In the genomic region with DNA sequence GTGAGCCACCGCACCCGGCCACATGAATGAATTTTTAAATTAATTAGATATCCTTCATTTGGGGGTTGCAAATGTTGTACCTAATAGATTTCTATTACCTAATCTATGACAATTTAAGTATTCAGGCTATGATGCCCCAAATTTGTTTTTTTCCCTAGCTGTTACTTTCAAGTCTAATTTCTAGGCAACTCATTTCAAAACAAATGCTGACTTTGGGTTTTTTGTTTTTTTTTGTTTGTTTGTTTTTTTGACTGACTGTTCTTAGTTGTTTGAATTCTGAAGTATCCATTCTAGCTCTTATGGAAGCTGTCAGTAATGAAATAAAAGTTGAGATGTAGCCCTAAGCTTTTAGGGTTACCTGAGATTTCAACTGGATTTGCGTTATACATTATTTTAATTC, we compare ENCODE assay signal across 28 cellular contexts.
"Had no signal": no experiment of that assay in that cellular context is flagged by ENCODE, and none has a peak within 500 bp of the region (broad histone marks: within the 10 kb centered on the region; RNA-seq: fewer than 3 reads in every experiment).

No MANE protein-coding gene starts in this region.

- DNase-seq: natural killer cell; occipital lobe; ovary; posterior cingulate gyrus; psoas muscle; right cardiac atrium; spleen; stimulated activated CD4-positive, alpha-beta T cell treated with anti-CD3 and anti-CD28 coated beads, Interleukin-12 subunit alpha, Interleukin-12 subunit beta, amount 100 ng/mL, for 4 hours; stimulated activated CD4-positive, alpha-beta T cell treated with anti-CD3 and anti-CD28 coated beads, Interleukin-1b, Interleukin-23, amount 100 ng/mL, for 48 hours; stimulated activated CD4-positive, alpha-beta T cell treated with anti-CD3 and anti-CD28 coated beads, Interleukin-4, amount 100 ng/mL, for 1 hour; stimulated activated CD4-positive, alpha-beta T cell treated with anti-CD3 and anti-CD28 coated beads, Interleukin-4, amount 100 ng/mL, for 4 hours; stimulated activated CD8-positive, alpha-beta memory T cell treated with anti-CD3 and anti-CD28 coated beads, Interleukin-4, amount 100 ng/mL, for 48 hours; stimulated activated naive CD4-positive, alpha-beta T cell; stimulated activated naive CD8-positive, alpha-beta T cell treated with anti-CD3 and anti-CD28 coated beads, Interleukin-15, amount 100 ng/mL, for 72 hours; stimulated activated naive CD8-positive, alpha-beta T cell treated with anti-CD3 and anti-CD28 coated beads, Interleukin-15, Interleukin-2, amounts not matched to agents 100 U/mL and 50 U/mL, for 24 hours; substantia nigra; testis; tibial artery; transverse colon; upper lobe of right lung; uterus had no signal

- H3K9me3 ChIP-seq: ovary, psoas muscle, spleen, suprapubic skin, testis, tibial artery, transverse colon, upper lobe of right lung, uterus had no signal

- H3K9ac ChIP-seq: neural progenitor cell, parathyroid adenoma had no signal

- H2AFZ ChIP-seq: neural progenitor cell, parathyroid adenoma had no signal

- H3K79me2 ChIP-seq: parathyroid adenoma had no signal

- ATAC-seq: natural killer cell; psoas muscle; right cardiac atrium; sciatic nerve; stimulated activated memory B cell treated with anti-CD40 and anti-IgM and Interleukin-4, amounts not matched to agents 10 μg/mL and 1 μg/mL and 100 μg/mL, for 72 hours; stimulated activated naive CD8-positive, alpha-beta T cell treated with anti-CD3 and anti-CD28 coated beads, Interleukin-15, amount 100 ng/mL, for 72 hours; stimulated activated naive CD8-positive, alpha-beta T cell treated with anti-CD3 and anti-CD28 coated beads, Interleukin-15, Interleukin-2, amounts not matched to agents 100 U/mL and 50 U/mL, for 24 hours; upper lobe of right lung had no signal

- H3K27me3 ChIP-seq: neural progenitor cell, ovary, spleen, suprapubic skin, testis, tibial artery, transverse colon, upper lobe of right lung, uterus had no signal

- H3K27ac ChIP-seq: neural progenitor cell, ovary, parathyroid adenoma, psoas muscle, skin epidermis, spleen, suprapubic skin, testis, tibial artery, transverse colon, upper lobe of right lung, uterus had no signal

- H3K4me2 ChIP-seq: neural progenitor cell, smooth muscle cell had no signal

- H3K36me3 ChIP-seq: neural progenitor cell, ovary, spleen, suprapubic skin, tibial artery, transverse colon, upper lobe of right lung, uterus had no signal

- H3K4me3 ChIP-seq: neural progenitor cell, ovary, psoas muscle, skin epidermis, smooth muscle cell, spleen, suprapubic skin, testis, tibial artery, transverse colon, upper lobe of right lung, uterus had no signal

- H3K4me1 ChIP-seq: neural progenitor cell, psoas muscle, suprapubic skin, tibial artery, transverse colon, upper lobe of right lung, uterus had no signal
